ENCODE assay signal across 17 cellular contexts in the genomic region with DNA sequence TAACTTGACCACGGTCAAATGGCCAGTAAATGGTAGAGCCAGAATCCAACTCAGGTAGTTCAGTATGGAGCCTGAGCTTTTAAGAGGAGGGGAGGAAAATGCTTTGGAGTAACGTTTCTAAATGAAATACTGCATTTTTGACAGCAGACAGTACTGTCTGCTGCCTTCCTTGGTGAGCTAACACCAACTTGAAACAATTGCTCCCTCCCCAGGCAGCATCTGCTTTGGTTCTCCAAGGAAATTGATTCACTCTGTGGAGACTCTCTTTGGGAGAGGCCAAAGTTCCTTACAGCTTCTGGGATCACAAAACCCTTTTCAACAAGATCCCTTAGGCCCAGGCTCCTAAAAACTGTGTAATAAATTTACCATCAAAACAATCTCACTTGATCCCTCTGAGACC.
A peak's percentile ranks its signal among the peaks of the same experiment; 100 is the strongest.
DNase-seq lines count a peak whose midpoint lies in the region; ATAC-seq, FAIRE-seq and TF ChIP-seq lines count a peak whose summit lies in the region.
"Had no signal": no experiment of that assay in that cellular context is flagged by ENCODE, and none has a peak within 500 bp of the region (broad histone marks: within the 10 kb centered on the region; RNA-seq: fewer than 3 reads in every experiment).

No MANE protein-coding gene starts in this region.

- no peak for ATAC-seq in GM18505 (IDR thresholded peaks at IDR 0.05; ENCODE audit: unreplicated experiment)
- ATAC-seq: activated T-cell treated with anti-CD3 and anti-CD28 coated beads, Interleukin-2, amount 50 U/mL, for 4 hours; effector memory CD8-positive, alpha-beta T cell; PC-3 had no signal

- no peak for FAIRE-seq in HTR-8/SVneo (lab: Jason Lieb, UNC)
- FAIRE-seq: GM18507 had no signal

- no peak for TF ChIP-seq POLR2A in GM18505 (IDR thresholded peaks at IDR 0.05; ENCODE audit: borderline replicate concordance, extremely low read depth, insufficient read depth, insufficient read length)

- peak; percentile 8 for TF ChIP-seq CTCF in epithelial cell of proximal tubule (conservative IDR thresholded peaks at IDR 0.05; ENCODE audit: low read depth, low read length)

- DNase-seq in AG20443 (ENCODE audit: low spot score) (peak; percentile 28), M059J (ENCODE audit: low read depth) (peak; percentile 36), epithelial cell of proximal tubule (ENCODE audit: low read depth) (no peak), myocyte (ENCODE audit: low read depth) (peak; percentile 45), OCI-M1 (lab: John Stamatoyannopoulos, UW) (no peak), HTR-8/SVneo (ENCODE audit: insufficient read length, low spot score) (no peak), dermis blood vessel endothelial cell (no peak)
- DNase-seq: activated CD4-positive, alpha-beta T cell treated with anti-CD3 and anti-CD28 coated beads, Interleukin-2, amount 50 U/mL, for 1 hour; activated T-cell treated with anti-CD3 and anti-CD28 coated beads, Interleukin-2, amount 50 U/mL, for 4 hours; central memory CD4-positive, alpha-beta T cell; effector memory CD8-positive, alpha-beta T cell; NCI-H187 treated with DMSO at 0.1 percent for 48 hours; PC-3 had no signal

- H3K4me3 ChIP-seq in epithelial cell of proximal tubule (ENCODE audit: low read depth, low read length), result no peak overlapping the region
- H3K4me3 ChIP-seq: lung, SK-N-MC had no signal

Comparison
In these comparisons a context has a peak if more than half of its experiments do, and no peak if none do; other contexts are left out.
1. DNase-seq: peak in AG20443 (single experiment), M059J (single experiment) and myocyte (single experiment); none in epithelial cell of proximal tubule (single experiment), OCI-M1 (single experiment), HTR-8/SVneo (single experiment) and dermis blood vessel endothelial cell (single experiment).